Comparison of ENCODE assay signal across 1 cellular context in genomic region chr21:34029724-34030528, GRCh38.
TF ChIP-seq lines count a peak whose summit lies in the region.

No MANE protein-coding gene starts in this region.

TF ChIP-seq in K562, 482 proteins besides CTCF, POLR2A, EP300 and RAD21 (continued from another document and continues in another):
- TF ChIP-seq MLLT1 (IDR thresholded peaks at IDR 0.05) (no peak), RBM22 (IDR thresholded peaks at IDR 0.05; ENCODE audit: low read depth, low read length, poor library complexity, severe bottlenecking) (no peak), SMAD2 (IDR thresholded peaks at IDR 0.05; ENCODE audit: low read depth, low read length) (no peak), KDM4B (IDR thresholded peaks at IDR 0.05; ENCODE audit: borderline replicate concordance in 2 of 2, low read depth in 1 of 2) (no peak), ZNF23 (CRISPR knock-in tag; IDR thresholded peaks at IDR 0.05) (no peak), NFRKB (IDR thresholded peaks at IDR 0.05; ENCODE audit: low read depth) (no peak), NCOA1 (IDR thresholded peaks at IDR 0.05; ENCODE audit: low read depth) (no peak), AFF1 (IDR thresholded peaks at IDR 0.05; ENCODE audit: low read depth in 1 of 2, partially characterized antibody in 2 of 2) (peak in 1 of 2 experiments; percentile 89), PBX2 (CRISPR knock-in tag; IDR thresholded peaks at IDR 0.05; ENCODE audit: low read depth) (no peak), PBX2 (tag; conservative IDR thresholded peaks at IDR 0.05; ENCODE audit: low read depth) (no peak), FOXJ3 (CRISPR knock-in tag; IDR thresholded peaks at IDR 0.05) (no peak), KAT7 (CRISPR knock-in tag; IDR thresholded peaks at IDR 0.05; ENCODE audit: borderline replicate concordance) (no peak), SMAD3 (CRISPR knock-in tag; conservative IDR thresholded peaks at IDR 0.05) (no peak), THAP12 (CRISPR knock-in tag; IDR thresholded peaks at IDR 0.05) (no peak), FOXP1 (CRISPR knock-in tag; IDR thresholded peaks at IDR 0.05) (no peak), ZNF263 (CRISPR knock-in tag; IDR thresholded peaks at IDR 0.05; ENCODE audit: borderline replicate concordance) (no peak), ZNF175 (CRISPR knock-in tag; IDR thresholded peaks at IDR 0.05; ENCODE audit: low read depth) (peak; percentile 65; the same call in 1 of the 2 replicates), CSDE1 (IDR thresholded peaks at IDR 0.05) (no peak), HMG20A (CRISPR knock-in tag; conservative IDR thresholded peaks at IDR 0.05) (no peak), POLR3A (IDR thresholded peaks at IDR 0.05; ENCODE audit: borderline replicate concordance, extremely low read depth, insufficient read depth, insufficient read length) (no peak), MTA3 (IDR thresholded peaks at IDR 0.05; ENCODE audit: borderline replicate concordance) (peak; percentile 70; the same call in 1 of the 2 replicates), TCF3 (CRISPR knock-in tag; IDR thresholded peaks at IDR 0.05) (no peak), PPARD (CRISPR knock-in tag; IDR thresholded peaks at IDR 0.05) (no peak), ELF4 (CRISPR knock-in tag; IDR thresholded peaks at IDR 0.05) (no peak), MTA1 (IDR thresholded peaks at IDR 0.05; ENCODE audit: borderline replicate concordance) (no peak), JUND (IDR thresholded peaks at IDR 0.05; ENCODE audit: borderline replicate concordance, low read depth, low read length) (peak; percentile 91), JUND (tag; IDR thresholded peaks at IDR 0.05; ENCODE audit: borderline replicate concordance, low read depth, low read length) (peak; percentile 95), SRF (CRISPR knock-in tag; IDR thresholded peaks at IDR 0.05) (no peak), ZNF785 (CRISPR knock-in tag; IDR thresholded peaks at IDR 0.05) (no peak), ZFX (CRISPR knock-in tag; IDR thresholded peaks at IDR 0.05) (no peak), ZSCAN29 (IDR thresholded peaks at IDR 0.05) (no peak), KLF13 (tag; IDR thresholded peaks at IDR 0.05; ENCODE audit: borderline replicate concordance, low read depth) (no peak), GTF2B (IDR thresholded peaks at IDR 0.05; ENCODE audit: extremely low read depth, insufficient read length) (no peak), E2F3 (CRISPR knock-in tag; IDR thresholded peaks at IDR 0.05) (no peak), NR4A1 (CRISPR knock-in tag; IDR thresholded peaks at IDR 0.05) (no peak), NR4A1 (tag; IDR thresholded peaks at IDR 0.05) (no peak), LARP7 (IDR thresholded peaks at IDR 0.05) (no peak; the same call in 1 of the 2 replicates), NFYB (IDR thresholded peaks at IDR 0.05; ENCODE audit: extremely low read depth, insufficient read length) (peak; percentile 87), U2AF1 (optimal IDR thresholded peaks at IDR 0.05; ENCODE audit: low read depth, low read length) (no peak), EHMT2 (IDR thresholded peaks at IDR 0.05) (peak; percentile 72; the same call in 1 of the 2 replicates), PURB (CRISPR knock-in tag; IDR thresholded peaks at IDR 0.05; ENCODE audit: low read depth) (no peak), TRIM24 (IDR thresholded peaks at IDR 0.05) (peak in 1 of 2 experiments; percentile 59; a peak in 2 of 4 replicates), MYNN (IDR thresholded peaks at IDR 0.05) (no peak), MYNN (CRISPR knock-in tag; IDR thresholded peaks at IDR 0.05) (no peak)
- TF ChIP-seq, protein P1, sequence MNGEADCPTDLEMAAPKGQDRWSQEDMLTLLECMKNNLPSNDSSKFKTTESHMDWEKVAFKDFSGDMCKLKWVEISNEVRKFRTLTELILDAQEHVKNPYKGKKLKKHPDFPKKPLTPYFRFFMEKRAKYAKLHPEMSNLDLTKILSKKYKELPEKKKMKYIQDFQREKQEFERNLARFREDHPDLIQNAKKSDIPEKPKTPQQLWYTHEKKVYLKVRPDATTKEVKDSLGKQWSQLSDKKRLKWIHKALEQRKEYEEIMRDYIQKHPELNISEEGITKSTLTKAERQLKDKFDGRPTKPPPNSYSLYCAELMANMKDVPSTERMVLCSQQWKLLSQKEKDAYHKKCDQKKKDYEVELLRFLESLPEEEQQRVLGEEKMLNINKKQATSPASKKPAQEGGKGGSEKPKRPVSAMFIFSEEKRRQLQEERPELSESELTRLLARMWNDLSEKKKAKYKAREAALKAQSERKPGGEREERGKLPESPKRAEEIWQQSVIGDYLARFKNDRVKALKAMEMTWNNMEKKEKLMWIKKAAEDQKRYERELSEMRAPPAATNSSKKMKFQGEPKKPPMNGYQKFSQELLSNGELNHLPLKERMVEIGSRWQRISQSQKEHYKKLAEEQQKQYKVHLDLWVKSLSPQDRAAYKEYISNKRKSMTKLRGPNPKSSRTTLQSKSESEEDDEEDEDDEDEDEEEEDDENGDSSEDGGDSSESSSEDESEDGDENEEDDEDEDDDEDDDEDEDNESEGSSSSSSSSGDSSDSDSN (IDR thresholded peaks at IDR 0.05; ENCODE audit: borderline replicate concordance in 1 of 2, low read depth in 2 of 2, low read length in 2 of 2), result no peak
- TF ChIP-seq, protein P2, sequence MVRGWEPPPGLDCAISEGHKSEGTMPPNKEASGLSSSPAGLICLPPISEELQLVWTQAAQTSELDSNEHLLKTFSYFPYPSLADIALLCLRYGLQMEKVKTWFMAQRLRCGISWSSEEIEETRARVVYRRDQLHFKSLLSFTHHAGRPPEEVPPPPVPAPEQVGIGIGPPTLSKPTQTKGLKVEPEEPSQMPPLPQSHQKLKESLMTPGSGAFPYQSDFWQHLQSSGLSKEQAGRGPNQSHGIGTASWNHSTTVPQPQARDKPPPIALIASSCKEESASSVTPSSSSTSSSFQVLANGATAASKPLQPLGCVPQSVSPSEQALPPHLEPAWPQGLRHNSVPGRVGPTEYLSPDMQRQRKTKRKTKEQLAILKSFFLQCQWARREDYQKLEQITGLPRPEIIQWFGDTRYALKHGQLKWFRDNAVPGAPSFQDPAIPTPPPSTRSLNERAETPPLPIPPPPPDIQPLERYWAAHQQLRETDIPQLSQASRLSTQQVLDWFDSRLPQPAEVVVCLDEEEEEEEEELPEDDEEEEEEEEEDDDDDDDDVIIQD (CRISPR knock-in tag; IDR thresholded peaks at IDR 0.05), result no peak
- TF ChIP-seq, protein P3, sequence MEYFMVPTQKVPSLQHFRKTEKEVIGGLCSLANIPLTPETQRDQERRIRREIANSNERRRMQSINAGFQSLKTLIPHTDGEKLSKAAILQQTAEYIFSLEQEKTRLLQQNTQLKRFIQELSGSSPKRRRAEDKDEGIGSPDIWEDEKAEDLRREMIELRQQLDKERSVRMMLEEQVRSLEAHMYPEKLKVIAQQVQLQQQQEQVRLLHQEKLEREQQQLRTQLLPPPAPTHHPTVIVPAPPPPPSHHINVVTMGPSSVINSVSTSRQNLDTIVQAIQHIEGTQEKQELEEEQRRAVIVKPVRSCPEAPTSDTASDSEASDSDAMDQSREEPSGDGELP (CRISPR knock-in tag; IDR thresholded peaks at IDR 0.05; ENCODE audit: borderline replicate concordance), result peak; percentile 70
